ENCODE assay signal across 1 cellular context in the genomic region with DNA sequence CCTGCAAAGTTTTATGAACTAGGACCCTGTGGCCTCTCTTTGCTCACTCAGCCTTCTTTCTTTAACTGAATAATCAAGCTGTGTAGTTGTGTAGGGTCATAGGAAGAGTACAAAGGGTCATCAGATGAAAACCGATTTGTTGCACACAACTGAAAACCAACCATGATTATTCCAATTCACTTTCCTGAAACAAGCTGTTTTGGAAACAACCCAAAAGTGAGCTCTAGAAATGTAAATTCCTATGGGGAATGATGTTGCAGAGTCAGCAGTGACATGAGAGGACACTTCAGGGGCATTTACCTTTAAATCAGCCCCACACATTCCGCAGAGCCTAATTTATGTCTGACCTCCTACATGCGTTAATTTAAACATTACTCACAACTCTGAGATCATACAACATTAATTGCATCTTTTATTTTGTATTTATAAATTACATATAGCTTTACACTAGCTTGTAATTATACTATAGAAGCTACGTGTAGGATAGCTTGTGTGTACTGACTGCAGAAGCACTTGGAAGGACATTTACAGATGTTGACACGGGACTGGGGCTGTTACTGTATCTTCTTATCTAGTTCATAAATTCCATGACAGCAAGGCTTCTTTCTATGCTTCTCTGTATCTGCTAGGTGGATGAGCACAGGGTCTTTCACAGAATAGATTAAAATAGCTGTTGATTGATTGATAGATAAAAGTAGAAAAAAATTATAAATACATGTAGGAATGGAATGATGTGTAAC.
TF ChIP-seq lines count a peak whose summit lies in the region.

No MANE protein-coding gene starts in this region.

TF ChIP-seq in endothelial cell of umbilical vein, 7 proteins besides CTCF, POLR2A, EP300 and RAD21 (continued from another document):
- TF ChIP-seq EZH2 (IDR thresholded peaks at IDR 0.05; ENCODE audit: borderline replicate concordance, low read depth, low read length, severe bottlenecking) (no peak), JUN (IDR thresholded peaks at IDR 0.05; ENCODE audit: borderline replicate concordance, insufficient read depth, insufficient read length, low read depth) (no peak), FOS (IDR thresholded peaks at IDR 0.05; ENCODE audit: borderline replicate concordance, insufficient read depth, low read length) (no peak)
